10 cellular contexts compared by ENCODE assay signal in genomic region chr16:46748775-46749705, GRCh38. TPM values are rescaled to one million over a fixed set of nuclear protein-coding genes. Genes with fewer than 3 reads are reported as not detected.
DNase-seq lines count a peak whose midpoint lies in the region; ATAC-seq and TF ChIP-seq lines count a peak whose summit lies in the region.
"Had no signal": no experiment of that assay in that cellular context is flagged by ENCODE, and none has a peak within 500 bp of the region (broad histone marks: within the 10 kb centered on the region; RNA-seq: fewer than 3 reads in every experiment).

No MANE protein-coding gene starts in this region.

- TF ChIP-seq CTCF in WTC11 (IDR thresholded peaks at IDR 0.05): no peak
- TF ChIP-seq CTCF in MCF 10A (IDR thresholded peaks at IDR 0.05; ENCODE audit: unreplicated experiment): no peak

- no peaks in the 10 kb centered on the region for H3K36me3 ChIP-seq in skeletal muscle tissue (ENCODE audit: control insufficient read depth in 3 of 3, insufficient read depth in 3 of 3, low read length in 3 of 3)

- intact Hi-C loops in MCF 10A (cut with micrococcal nuclease): no loop called here

- peak overlapping the region in 2 of 3 donors; percentile 22 to 37 for H3K4me3 ChIP-seq in skeletal muscle tissue (ENCODE audit: low read length in 3 of 3)
- H3K4me3 ChIP-seq: SK-N-MC had no signal

- H3K27me3 ChIP-seq in skeletal muscle tissue (ENCODE audit: control insufficient read depth in 3 of 3, insufficient read depth in 3 of 3, low read length in 3 of 3): no peaks in the 10 kb centered on the region

- peak overlapping the region; percentile 91 for H3K27ac ChIP-seq in skeletal muscle tissue (ENCODE audit: low read depth, low read length)
- H3K27ac ChIP-seq: SK-N-MC had no signal

- POLR2A ChIA-PET in WTC11 (lab: Charles Lee): interaction anchor here (1.2 kb wide), 1 partner anchor 17 kb away, joined by 3 read pairs; no protein-coding TSS in a partner anchor
- POLR2A ChIA-PET in MCF 10A (lab: Yijun Ruan, JAX): no interaction called here

- no peaks in the 10 kb centered on the region for H3K36me3 Mint-ChIP-seq in WTC11
- H3K36me3 Mint-ChIP-seq in MCF 10A (ENCODE audit: insufficient read depth, unreplicated experiment): no peaks in the 10 kb centered on the region

- H3K4me1 Mint-ChIP-seq in WTC11: peaks cover 23% of the 10 kb centered on the region
- no peaks in the 10 kb centered on the region for H3K4me1 Mint-ChIP-seq in MCF 10A (ENCODE audit: insufficient read depth, unreplicated experiment)

- H3K4me1 ChIP-seq in skeletal muscle tissue (ENCODE audit: control insufficient read depth in 3 of 3, insufficient read depth in 3 of 3, low read length in 3 of 3): peaks cover 14 to 43% (median 35%) of the 10 kb centered on the region in 3 donors

- H3K27me3 Mint-ChIP-seq in WTC11 (ENCODE audit: low read depth) (no peaks in the 10 kb centered on the region), MCF 10A (ENCODE audit: insufficient read depth, unreplicated experiment) (no peaks in the 10 kb centered on the region)

- no TSS peak for BruUV-seq in MCF 10A (replicated peaks; lab: Mats Ljungman, UMichigan)

- H3K4me3 Mint-ChIP-seq in WTC11 (no peak overlapping the region), MCF 10A (ENCODE audit: unreplicated experiment) (no peak overlapping the region)
- H3K4me3 Mint-ChIP-seq: activated T-cell treated with anti-CD3 and anti-CD28 coated beads, Interleukin-2, amount 50 U/mL, for 72 hours had no signal

- H3K9me3 Mint-ChIP-seq in WTC11 (no peaks in the 10 kb centered on the region), MCF 10A (ENCODE audit: unreplicated experiment) (no peaks in the 10 kb centered on the region)
- H3K9me3 Mint-ChIP-seq: activated T-cell treated with anti-CD3 and anti-CD28 coated beads, Interleukin-2, amount 50 U/mL, for 72 hours had no signal

- peak overlapping the region; percentile 82; the same call in 1 of the 2 replicates for H3K27ac Mint-ChIP-seq in WTC11
- H3K27ac Mint-ChIP-seq in MCF 10A (ENCODE audit: low read depth, unreplicated experiment): no peak overlapping the region
- H3K27ac Mint-ChIP-seq: activated T-cell treated with anti-CD3 and anti-CD28 coated beads, Interleukin-2, amount 50 U/mL, for 72 hours had no signal

- H3K9me3 ChIP-seq in skeletal muscle tissue (ENCODE audit: control insufficient read depth in 3 of 3, low read length in 3 of 3): no peaks in the 10 kb centered on the region

- ATAC-seq in GM19372 (IDR thresholded peaks at IDR 0.05; ENCODE audit: low read depth, unreplicated experiment): peak; percentile 60
- ATAC-seq in HG03354 (IDR thresholded peaks at IDR 0.05; ENCODE audit: poor library complexity, severe bottlenecking, unreplicated experiment): peak; percentile 72
- ATAC-seq in WTC11: no peak
- no peak for ATAC-seq in HG03039 (IDR thresholded peaks at IDR 0.05; ENCODE audit: unreplicated experiment)
- ATAC-seq: activated T-cell treated with anti-CD3 and anti-CD28 coated beads, Interleukin-2, amount 50 U/mL, for 72 hours had no signal

- DNase-seq in WTC11 (ENCODE audit: low spot score): no peak
- no peak for DNase-seq in MCF 10A (ENCODE audit: unreplicated experiment)
- DNase-seq in activated effector memory CD4-positive, alpha-beta T cell treated with Interleukin-2 at 50 U/mL for 16 hours: no peak
- DNase-seq: activated T-cell treated with anti-CD3 and anti-CD28 coated beads, Interleukin-2, amount 50 U/mL, for 72 hours; stimulated activated CD4-positive, alpha-beta T cell treated with anti-CD3 and anti-CD28 coated beads, Interleukin-2, amount 100 ng/mL, for 24 hours had no signal

- CTCF ChIA-PET in WTC11 (lab: Charles Lee): no interaction called here
- CTCF ChIA-PET in MCF 10A (lab: Yijun Ruan, JAX): no interaction called here

- H3K9ac ChIP-seq in skeletal muscle tissue (ENCODE audit: low read depth in 1 of 3, low read length in 3 of 3): peak overlapping the region; percentile 40 to 76 (median 76)

TF ChIP-seq in WTC11, 78 proteins besides CTCF, POLR2A, EP300 and RAD21 (continues in another document):
- TF ChIP-seq ATF2 (CRISPR knock-in tag; IDR thresholded peaks at IDR 0.05; ENCODE audit: borderline replicate concordance, low read depth) (no peak), HMGA2 (CRISPR knock-in tag; IDR thresholded peaks at IDR 0.05) (no peak), ATF1 (CRISPR knock-in tag; IDR thresholded peaks at IDR 0.05) (no peak), CREM (CRISPR knock-in tag; IDR thresholded peaks at IDR 0.05) (no peak), FOXJ3 (CRISPR knock-in tag; IDR thresholded peaks at IDR 0.05; ENCODE audit: borderline replicate concordance) (no peak), FOXK1 (CRISPR knock-in tag; IDR thresholded peaks at IDR 0.05) (no peak), NFE2L1 (CRISPR knock-in tag; IDR thresholded peaks at IDR 0.05) (no peak), ESRRA (CRISPR knock-in tag; IDR thresholded peaks at IDR 0.05; ENCODE audit: borderline replicate concordance) (no peak), TEAD1 (CRISPR knock-in tag; IDR thresholded peaks at IDR 0.05) (no peak), NFATC4 (CRISPR knock-in tag; IDR thresholded peaks at IDR 0.05) (no peak), ZNF416 (CRISPR knock-in tag; IDR thresholded peaks at IDR 0.05) (no peak)
- TF ChIP-seq, protein P1, sequence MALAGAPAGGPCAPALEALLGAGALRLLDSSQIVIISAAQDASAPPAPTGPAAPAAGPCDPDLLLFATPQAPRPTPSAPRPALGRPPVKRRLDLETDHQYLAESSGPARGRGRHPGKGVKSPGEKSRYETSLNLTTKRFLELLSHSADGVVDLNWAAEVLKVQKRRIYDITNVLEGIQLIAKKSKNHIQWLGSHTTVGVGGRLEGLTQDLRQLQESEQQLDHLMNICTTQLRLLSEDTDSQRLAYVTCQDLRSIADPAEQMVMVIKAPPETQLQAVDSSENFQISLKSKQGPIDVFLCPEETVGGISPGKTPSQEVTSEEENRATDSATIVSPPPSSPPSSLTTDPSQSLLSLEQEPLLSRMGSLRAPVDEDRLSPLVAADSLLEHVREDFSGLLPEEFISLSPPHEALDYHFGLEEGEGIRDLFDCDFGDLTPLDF (CRISPR knock-in tag; IDR thresholded peaks at IDR 0.05): no peak
- TF ChIP-seq, protein P2, sequence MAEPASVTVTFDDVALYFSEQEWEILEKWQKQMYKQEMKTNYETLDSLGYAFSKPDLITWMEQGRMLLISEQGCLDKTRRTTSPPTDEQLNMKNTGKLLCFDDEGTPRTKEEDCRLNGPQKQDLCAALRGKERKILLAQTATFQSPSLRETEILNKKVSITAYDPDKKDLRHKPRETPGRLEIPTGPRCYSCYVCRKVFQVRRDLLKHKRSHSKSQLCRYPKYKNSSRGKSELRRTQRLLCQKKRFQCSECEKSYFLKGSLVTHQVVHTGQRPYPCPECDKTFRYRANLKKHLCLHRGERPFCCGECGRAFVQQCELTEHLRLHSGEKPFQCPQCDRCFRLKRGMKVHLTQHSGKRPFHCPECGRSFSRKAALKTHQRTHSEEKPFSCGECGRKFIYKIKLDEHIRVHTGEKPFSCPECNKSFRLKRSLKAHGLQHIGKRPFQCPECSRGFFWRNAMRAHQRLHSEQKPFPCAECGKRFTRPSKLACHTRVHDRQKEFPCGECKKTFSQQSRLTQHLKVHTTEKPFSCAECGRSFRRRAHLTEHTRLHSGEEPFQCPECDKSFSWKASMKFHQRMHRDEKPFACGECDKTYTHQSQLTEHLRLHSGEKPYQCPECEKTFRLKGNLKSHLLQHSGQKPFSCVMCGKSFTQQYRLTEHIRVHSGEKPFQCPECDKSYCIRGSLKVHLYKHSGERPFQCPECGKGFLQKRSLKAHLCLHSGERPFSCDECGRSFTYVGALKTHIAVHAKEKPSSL (CRISPR knock-in tag; conservative IDR thresholded peaks at IDR 0.05): no peak
- TF ChIP-seq, protein P3, sequence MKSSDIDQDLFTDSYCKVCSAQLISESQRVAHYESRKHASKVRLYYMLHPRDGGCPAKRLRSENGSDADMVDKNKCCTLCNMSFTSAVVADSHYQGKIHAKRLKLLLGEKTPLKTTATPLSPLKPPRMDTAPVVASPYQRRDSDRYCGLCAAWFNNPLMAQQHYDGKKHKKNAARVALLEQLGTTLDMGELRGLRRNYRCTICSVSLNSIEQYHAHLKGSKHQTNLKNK (CRISPR knock-in tag; IDR thresholded peaks at IDR 0.05): no peak
- TF ChIP-seq, protein P4, sequence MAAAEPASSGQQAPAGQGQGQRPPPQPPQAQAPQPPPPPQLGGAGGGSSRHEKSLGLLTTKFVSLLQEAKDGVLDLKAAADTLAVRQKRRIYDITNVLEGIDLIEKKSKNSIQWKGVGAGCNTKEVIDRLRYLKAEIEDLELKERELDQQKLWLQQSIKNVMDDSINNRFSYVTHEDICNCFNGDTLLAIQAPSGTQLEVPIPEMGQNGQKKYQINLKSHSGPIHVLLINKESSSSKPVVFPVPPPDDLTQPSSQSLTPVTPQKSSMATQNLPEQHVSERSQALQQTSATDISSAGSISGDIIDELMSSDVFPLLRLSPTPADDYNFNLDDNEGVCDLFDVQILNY (CRISPR knock-in tag; IDR thresholded peaks at IDR 0.05): no peak
- TF ChIP-seq, protein P5, sequence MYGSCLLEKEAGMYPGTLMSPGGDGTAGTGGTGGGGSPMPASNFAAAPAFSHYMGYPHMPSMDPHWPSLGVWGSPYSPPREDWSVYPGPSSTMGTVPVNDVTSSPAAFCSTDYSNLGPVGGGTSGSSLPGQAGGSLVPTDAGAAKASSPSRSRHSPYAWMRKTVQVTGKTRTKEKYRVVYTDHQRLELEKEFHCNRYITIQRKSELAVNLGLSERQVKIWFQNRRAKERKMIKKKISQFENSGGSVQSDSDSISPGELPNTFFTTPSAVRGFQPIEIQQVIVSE (CRISPR knock-in tag; IDR thresholded peaks at IDR 0.05; ENCODE audit: borderline replicate concordance): no peak

RNA-seq across cellular contexts. Expression of gene MYLK3, which starts 0.9 kb away (rescaled TPM):
- total RNA-seq in WTC11 (2021): 0.30 to 0.79 TPM (median 0.41 TPM) in 3 replicates
- 13.6 TPM for total RNA-seq in skeletal muscle tissue
- total RNA-seq in MCF 10A (2022): 0.05 TPM in 1 of 2 replicates, not detected in the other

RNA-seq across cellular contexts. Expression of gene ORC6, which starts 59.6 kb away (rescaled TPM):
- total RNA-seq in WTC11 (2021) (71.8 to 76.1 TPM (median 71.9 TPM) in 3 replicates), skeletal muscle tissue (3.1 TPM), MCF 10A (2022) (17.0 and 23.2 TPM in 2 replicates)

Comparison
In these comparisons a context has a peak if more than half of its experiments do, and no peak if none do; other contexts are left out.
1. ATAC-seq: peak in GM19372 (single experiment) and HG03354 (single experiment); none in WTC11 (single experiment) and HG03039 (single experiment).